ENCODE assay signal across 31 cellular contexts in genomic region chr12:103391103-103391502, GRCh38.
"Had no signal": no experiment of that assay in that cellular context is flagged by ENCODE, and none has a peak within 500 bp of the region (broad histone marks: within the 10 kb centered on the region; RNA-seq: fewer than 3 reads in every experiment).

No MANE protein-coding gene starts in this region.

- DNase-seq: activated B cell treated with CpG ODN at 0.5 μM for 24 hours; activated CD4-positive, alpha-beta memory T cell treated with anti-CD3 and anti-CD28 coated beads for 36 hours; activated CD4-positive, alpha-beta T cell treated with anti-CD3 and anti-CD28 coated beads for 36 hours; activated CD4-positive, alpha-beta T cell treated with anti-CD3 and anti-CD28 coated beads, Interleukin-2, amount 10 ng/mL, durations not matched to agents 24 days and 14 days; activated CD8-positive, alpha-beta memory T cell treated with anti-CD3 and anti-CD28 coated beads, Interleukin-2, amount 10 ng/mL, durations not matched to agents 7 days and 5 days; activated CD8-positive, alpha-beta memory T cell treated with anti-CD3 and anti-CD28 coated beads, Interleukin-2, amount 50 U/mL, for 4 hours; activated CD8-positive, alpha-beta T cell treated with anti-CD3 and anti-CD28 coated beads, Interleukin-2, amount 10 ng/mL, durations not matched to agents 7 days and 5 days; activated gamma-delta T cell; activated naive CD4-positive, alpha-beta T cell; activated naive CD4-positive, alpha-beta T cell treated with anti-CD3 and anti-CD28 coated beads, Interleukin-2, amount 10 ng/mL, durations not matched to agents 7 days and 5 days; activated naive CD8-positive, alpha-beta T cell treated with anti-CD3 and anti-CD28 coated beads, Interleukin-2, amount 10 ng/mL, durations not matched to agents 7 days and 5 days; activated T-cell treated with anti-CD3 and anti-CD28 coated beads, Interleukin-2, amount 50 U/mL, for 1 hour; activated T-cell treated with anti-CD3 and anti-CD28 coated beads, Interleukin-2, amount 50 U/mL, for 72 hours; central memory CD4-positive, alpha-beta T cell; cerebellar nuclear complex; colonic mucosa; effector CD8-positive, alpha-beta T cell; esophagus squamous epithelium; foreskin melanocyte; T-helper 17 cell; T1000; WERI-Rb-1 had no signal

- FAIRE-seq: endometrium, endothelial cell of umbilical vein had no signal

- H3K36me3 ChIP-seq: ascending aorta, breast epithelium, cardiac muscle cell, colonic mucosa, esophagus squamous epithelium, gastroesophageal sphincter, WERI-Rb-1 had no signal

- H3K9me3 ChIP-seq: ascending aorta, colonic mucosa, esophagus squamous epithelium had no signal

- H3K27ac ChIP-seq: ascending aorta, breast epithelium, cardiac muscle cell, colonic mucosa, epithelial cell of prostate, esophagus squamous epithelium, gastroesophageal sphincter, WERI-Rb-1 had no signal

- ATAC-seq: activated CD4-positive, alpha-beta T cell treated with anti-CD3 and anti-CD28 coated beads for 36 hours; activated CD4-positive, CD25-positive, alpha-beta regulatory T cell treated with anti-CD3 and anti-CD28 coated beads, Interleukin-2, amount 50 U/mL, for 24 hours; activated CD8-positive, alpha-beta memory T cell treated with anti-CD3 and anti-CD28 coated beads, Interleukin-2, amount 10 ng/mL, durations not matched to agents 7 days and 5 days; activated CD8-positive, alpha-beta T cell treated with anti-CD3 and anti-CD28 coated beads, Interleukin-2, amount 10 ng/mL, durations not matched to agents 7 days and 5 days; activated naive CD4-positive, alpha-beta T cell treated with anti-CD3 and anti-CD28 coated beads, Interleukin-2, amount 50 U/mL, for 72 hours; activated T-cell treated with anti-CD3 and anti-CD28 coated beads, Interleukin-2, amount 50 U/mL, for 72 hours; gastroesophageal sphincter; T-helper 17 cell had no signal

- H3K4me3 ChIP-seq: ascending aorta, breast epithelium, cardiac muscle cell, colonic mucosa, esophagus squamous epithelium, gastroesophageal sphincter had no signal

- H3K4me1 ChIP-seq: ascending aorta, breast epithelium, colonic mucosa, esophagus squamous epithelium, gastroesophageal sphincter had no signal

- H3K27me3 ChIP-seq: ascending aorta, breast epithelium, cardiac muscle cell, colonic mucosa, esophagus squamous epithelium, gastroesophageal sphincter had no signal
